In the genomic region with DNA sequence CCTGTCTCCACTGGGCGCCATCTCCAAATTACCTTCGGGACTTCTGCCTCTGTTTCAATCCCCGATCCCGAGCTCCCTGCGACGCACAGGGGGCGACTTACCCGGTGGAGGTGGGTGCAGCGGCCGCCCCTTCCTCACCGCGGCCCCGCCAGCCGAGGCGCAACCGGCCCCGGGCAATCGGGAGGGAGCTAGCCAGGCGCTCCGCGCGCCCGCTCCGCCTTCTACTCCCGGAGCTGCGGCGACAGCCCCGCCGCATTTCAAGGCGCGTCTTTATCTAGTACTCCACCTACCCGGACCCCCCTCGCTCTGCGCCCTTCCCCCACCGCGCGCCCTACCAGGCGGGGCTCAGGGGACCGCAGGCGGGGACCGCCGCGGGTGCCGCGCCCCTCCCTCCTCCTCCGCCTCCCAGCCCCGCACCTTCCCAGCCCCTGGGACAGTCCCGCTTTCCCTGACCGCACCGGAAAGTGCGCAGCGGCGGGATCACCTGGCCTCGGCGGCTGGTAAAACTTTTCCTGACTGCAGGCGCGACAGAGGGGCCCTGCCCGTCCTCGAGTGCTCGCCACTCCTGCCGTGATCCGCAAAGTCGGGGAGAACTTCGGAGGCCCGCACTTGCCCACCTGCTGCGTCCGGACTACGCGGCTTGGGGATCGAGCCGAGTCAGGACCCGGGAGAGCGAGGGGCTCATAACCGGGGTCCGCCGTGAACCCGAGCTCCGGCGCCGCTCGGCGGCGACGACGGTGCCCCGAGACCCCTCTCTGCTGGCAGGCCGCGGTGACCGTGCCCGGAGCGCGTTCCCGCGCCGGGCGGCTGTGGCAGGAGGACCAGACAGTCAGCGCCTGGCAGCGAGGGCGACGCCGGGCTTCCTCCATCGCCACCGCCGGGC, we compare ENCODE assay signal across 1 cellular context.
TF ChIP-seq lines count a peak whose summit lies in the region.

No MANE protein-coding gene starts in this region.

TF ChIP-seq in SK-N-SH treated with all-trans-retinoic acid at 6 μM for 48 hours, 23 proteins besides CTCF, POLR2A, EP300 and RAD21 (continued from another document):
- TF ChIP-seq CREB5 (CRISPR knock-in tag; IDR thresholded peaks at IDR 0.05; ENCODE audit: low read depth) (no peak), CSDC2 (CRISPR knock-in tag; IDR thresholded peaks at IDR 0.05) (no peak), ARNTL (CRISPR knock-in tag; IDR thresholded peaks at IDR 0.05; ENCODE audit: borderline replicate concordance, low read depth) (no peak), BACH2 (CRISPR knock-in tag; IDR thresholded peaks at IDR 0.05; ENCODE audit: borderline replicate concordance) (no peak), GLIS3 (CRISPR knock-in tag; IDR thresholded peaks at IDR 0.05) (no peak), ZNF565 (CRISPR knock-in tag; conservative IDR thresholded peaks at IDR 0.05; ENCODE audit: low read depth) (no peak)
